ENCODE assay signal across 18 cellular contexts in genomic region chr12:12025799-12026386, GRCh38. TPM values are rescaled to one million over a fixed set of nuclear protein-coding genes. Genes with fewer than 3 reads are reported as not detected.
DNase-seq lines count a peak whose midpoint lies in the region; ATAC-seq, FAIRE-seq and TF ChIP-seq lines count a peak whose summit lies in the region.
"Had no signal": no experiment of that assay in that cellular context is flagged by ENCODE, and none has a peak within 500 bp of the region (broad histone marks: within the 10 kb centered on the region; RNA-seq: fewer than 3 reads in every experiment).

No MANE protein-coding gene starts in this region.

- FAIRE-seq in D721Med (lab: Jason Lieb, UNC), result no peak

- H3K9me3 Mint-ChIP-seq in natural killer cell treated with Interleukin-12 subunit alpha and Interleukin-12 subunit beta and Interleukin-15 and Interleukin-18, amount 100 ng/mL, for 72 hours, result peaks cover 6% of the 10 kb centered on the region
- H3K9me3 Mint-ChIP-seq in natural killer cell, result no peaks in the 10 kb centered on the region
- H3K9me3 Mint-ChIP-seq in activated CD8-positive, alpha-beta memory T cell treated with anti-CD3 and anti-CD28 coated beads, Interleukin-2, amount 10 ng/mL, durations not matched to agents 7 days and 5 days (ENCODE audit: low read depth), result peaks cover 12% of the 10 kb centered on the region
- H3K9me3 Mint-ChIP-seq: type B pancreatic cell had no signal

- H3K36me3 Mint-ChIP-seq in natural killer cell treated with Interleukin-12 subunit alpha and Interleukin-12 subunit beta and Interleukin-15 and Interleukin-18, amount 100 ng/mL, for 72 hours, result peaks cover 25% of the 10 kb centered on the region
- no peaks in the 10 kb centered on the region for H3K36me3 Mint-ChIP-seq in natural killer cell
- peaks cover 17% of the 10 kb centered on the region for H3K36me3 Mint-ChIP-seq in activated CD8-positive, alpha-beta memory T cell treated with anti-CD3 and anti-CD28 coated beads, Interleukin-2, amount 10 ng/mL, durations not matched to agents 7 days and 5 days
- H3K36me3 Mint-ChIP-seq: brain, type B pancreatic cell had no signal

- peak overlapping the region; percentile 32 for H3K27ac ChIP-seq in colonic mucosa
- H3K27ac ChIP-seq: PC-9 had no signal

- no peak for ATAC-seq in natural killer cell treated with Interleukin-12 subunit alpha and Interleukin-12 subunit beta and Interleukin-15 and Interleukin-18, amount 100 ng/mL, for 72 hours
- ATAC-seq in natural killer cell, result no peak
- no peak for ATAC-seq in activated CD8-positive, alpha-beta memory T cell treated with anti-CD3 and anti-CD28 coated beads, Interleukin-2, amount 10 ng/mL, durations not matched to agents 7 days and 5 days

- no peaks in the 10 kb centered on the region for H3K36me3 ChIP-seq in colonic mucosa

- intact Hi-C loops in natural killer cell (cut with micrococcal nuclease) (no loop called here), colonic mucosa (cut with DNase I) (no loop called here)

- H3K4me1 Mint-ChIP-seq in natural killer cell treated with Interleukin-12 subunit alpha and Interleukin-12 subunit beta and Interleukin-15 and Interleukin-18, amount 100 ng/mL, for 72 hours (ENCODE audit: low read depth in 2 of 2), result peaks cover 54 to 68% of the 10 kb centered on the region in 2 donors
- H3K4me1 Mint-ChIP-seq in natural killer cell, result peaks cover 0 to 11% of the 10 kb centered on the region in 2 donors
- H3K4me1 Mint-ChIP-seq in activated CD8-positive, alpha-beta memory T cell treated with anti-CD3 and anti-CD28 coated beads, Interleukin-2, amount 10 ng/mL, durations not matched to agents 7 days and 5 days, result peaks cover 17% of the 10 kb centered on the region
- H3K4me1 Mint-ChIP-seq: neural crest cell had no signal

- no peak overlapping the region for H3K9ac ChIP-seq in colonic mucosa (ENCODE audit: low read depth in 2 of 2, low read length in 2 of 2)

- no peak overlapping the region for H3K4me3 ChIP-seq in colonic mucosa
- H3K4me3 ChIP-seq: PC-9 had no signal

- no peaks in the 10 kb centered on the region for H3K27me3 ChIP-seq in colonic mucosa

- no peak overlapping the region for H3K4me3 Mint-ChIP-seq in natural killer cell treated with Interleukin-12 subunit alpha and Interleukin-12 subunit beta and Interleukin-15 and Interleukin-18, amount 100 ng/mL, for 72 hours
- no peak overlapping the region for H3K4me3 Mint-ChIP-seq in natural killer cell
- no peak overlapping the region for H3K4me3 Mint-ChIP-seq in activated CD8-positive, alpha-beta memory T cell treated with anti-CD3 and anti-CD28 coated beads, Interleukin-2, amount 10 ng/mL, durations not matched to agents 7 days and 5 days
- H3K4me3 Mint-ChIP-seq: activated naive CD8-positive, alpha-beta T cell treated with anti-CD3 and anti-CD28 coated beads, Interleukin-2, amount 50 U/mL, for 24 hours; brain; neural crest cell; stimulated activated naive CD8-positive, alpha-beta T cell treated with anti-CD3 and anti-CD28 coated beads, Interleukin-15, Interleukin-2, amounts not matched to agents 100 ng/mL and 50 ng/mL, for 24 hours; type B pancreatic cell had no signal

- no peak for DNase-seq in natural killer cell treated with Interleukin-12 subunit alpha and Interleukin-12 subunit beta and Interleukin-15 and Interleukin-18, amount 100 ng/mL, for 72 hours (ENCODE audit: low spot score)
- DNase-seq in natural killer cell (no peak), NCI-H2029 treated with DMSO at 0.1 percent for 48 hours (lab: John Stamatoyannopoulos, UW) (peak; percentile 28), colonic mucosa (peak; percentile 48), D721Med (ENCODE audit: insufficient read length, low spot score) (no peak)
- DNase-seq in activated CD8-positive, alpha-beta memory T cell treated with anti-CD3 and anti-CD28 coated beads, Interleukin-2, amount 10 ng/mL, durations not matched to agents 7 days and 5 days, result no peak
- no peak for DNase-seq in activated naive CD4-positive, alpha-beta T cell treated with anti-CD3 and anti-CD28 coated beads, Interleukin-2, amount 50 U/mL, for 16 hours
- DNase-seq: activated naive CD8-positive, alpha-beta T cell treated with anti-CD3 and anti-CD28 coated beads, Interleukin-2, amount 50 U/mL, for 24 hours; NCI-H1092 treated with DMSO at 0.1 percent for 48 hours; NCI-H524; PC-9; SHP77 treated with DMSO at 0.1 percent for 48 hours had no signal

- H3K27me3 Mint-ChIP-seq in natural killer cell treated with Interleukin-12 subunit alpha and Interleukin-12 subunit beta and Interleukin-15 and Interleukin-18, amount 100 ng/mL, for 72 hours, result peaks cover 28 to 47% of the 10 kb centered on the region in 2 donors
- H3K27me3 Mint-ChIP-seq in natural killer cell (ENCODE audit: low read depth in 2 of 2), result peaks cover 24 to 70% of the 10 kb centered on the region in 2 donors
- H3K27me3 Mint-ChIP-seq in activated CD8-positive, alpha-beta memory T cell treated with anti-CD3 and anti-CD28 coated beads, Interleukin-2, amount 10 ng/mL, durations not matched to agents 7 days and 5 days, result peaks cover 3% of the 10 kb centered on the region
- H3K27me3 Mint-ChIP-seq: activated naive CD8-positive, alpha-beta T cell treated with anti-CD3 and anti-CD28 coated beads, Interleukin-2, amount 50 U/mL, for 24 hours had no signal

- CTCF ChIA-PET in activated CD8-positive, alpha-beta memory T cell treated with anti-CD3 and anti-CD28 coated beads, Interleukin-2, amount 10 ng/mL, durations not matched to agents 7 days and 5 days (lab: Charles Lee), result interaction anchor here (0.6 to 2.4 kb wide), 3 partner anchors 15 to 445 kb away, joined by 3 to 7 read pairs (median 3); no protein-coding TSS in a partner anchor

- H3K4me1 ChIP-seq in colonic mucosa, result no peaks in the 10 kb centered on the region

- H3K27ac Mint-ChIP-seq in natural killer cell treated with Interleukin-12 subunit alpha and Interleukin-12 subunit beta and Interleukin-15 and Interleukin-18, amount 100 ng/mL, for 72 hours, result peak overlapping the region; percentile 5 to 39
- H3K27ac Mint-ChIP-seq in natural killer cell, result no peak overlapping the region
- no peak overlapping the region for H3K27ac Mint-ChIP-seq in activated CD8-positive, alpha-beta memory T cell treated with anti-CD3 and anti-CD28 coated beads, Interleukin-2, amount 10 ng/mL, durations not matched to agents 7 days and 5 days
- H3K27ac Mint-ChIP-seq: brain, progenitor cell of endocrine pancreas, type B pancreatic cell had no signal

- H3K9me3 ChIP-seq in colonic mucosa, result no peaks in the 10 kb centered on the region

- TF ChIP-seq CTCF in natural killer cell (IDR thresholded peaks at IDR 0.05), result no peak
- TF ChIP-seq CTCF in colonic mucosa (IDR thresholded peaks at IDR 0.05), result no peak
- TF ChIP-seq CTCF in D721Med (IDR thresholded peaks at IDR 0.05; ENCODE audit: insufficient read depth, missing control alignments), result no peak

RNA-seq across cellular contexts. Expression of gene BCL2L14, which starts 44.8 kb away (rescaled TPM):
- under 1 TPM in 1 of 2 donors, not detected in 1; 0.61 TPM for total RNA-seq in natural killer cell treated with Interleukin-12 subunit alpha and Interleukin-12 subunit beta and Interleukin-15 and Interleukin-18, amount 100 ng/mL, for 72 hours
- total RNA-seq in natural killer cell (under 1 TPM in 1 of 3 donors, not detected in 2; 0.49 TPM), colonic mucosa (10 to 100 TPM; 48.6 to 68.3 TPM)
- total RNA-seq in activated CD8-positive, alpha-beta memory T cell treated with anti-CD3 and anti-CD28 coated beads, Interleukin-2, amount 10 ng/mL, durations not matched to agents 7 days and 5 days, result 10 to 100 TPM in 1 of 2 experiments, 1 to 10 TPM in 1; 3.3 to 12.2 TPM
- total RNA-seq: mesenteric fat pad had no signal

Comparison
In these comparisons a context has a peak if more than half of its experiments do, and no peak if none do; other contexts are left out.
1. H3K27ac Mint-ChIP-seq: peak in natural killer cell treated with Interleukin-12 subunit alpha and Interleukin-12 subunit beta and Interleukin-15 and Interleukin-18, amount 100 ng/mL, for 72 hours (2 of 2); none in natural killer cell (0 of 2) and activated CD8-positive, alpha-beta memory T cell treated with anti-CD3 and anti-CD28 coated beads, Interleukin-2, amount 10 ng/mL, durations not matched to agents 7 days and 5 days (single experiment).
2. DNase-seq: peak in NCI-H2029 treated with DMSO at 0.1 percent for 48 hours (single experiment) and colonic mucosa (single experiment); none in natural killer cell treated with Interleukin-12 subunit alpha and Interleukin-12 subunit beta and Interleukin-15 and Interleukin-18, amount 100 ng/mL, for 72 hours (single experiment), natural killer cell (single experiment), D721Med (single experiment), activated CD8-positive, alpha-beta memory T cell treated with anti-CD3 and anti-CD28 coated beads, Interleukin-2, amount 10 ng/mL, durations not matched to agents 7 days and 5 days (single experiment) and activated naive CD4-positive, alpha-beta T cell treated with anti-CD3 and anti-CD28 coated beads, Interleukin-2, amount 50 U/mL, for 16 hours (single experiment).